In genomic region chr16:82995927-82996441, GRCh38 we compare ENCODE assay signal across 9 cellular contexts.
DNase-seq lines count a peak whose midpoint lies in the region; ATAC-seq and TF ChIP-seq lines count a peak whose summit lies in the region.
"Had no signal": no experiment of that assay in that cellular context is flagged by ENCODE, and none has a peak within 500 bp of the region (broad histone marks: within the 10 kb centered on the region; RNA-seq: fewer than 3 reads in every experiment).

No MANE protein-coding gene starts in this region.

- no peaks in the 10 kb centered on the region for H3K9me3 ChIP-seq in right cardiac atrium (ENCODE audit: control insufficient read depth, low read length)
- H3K9me3 ChIP-seq in tibial artery = no peaks in the 10 kb centered on the region

- H3K36me3 ChIP-seq in tibial artery = no peaks in the 10 kb centered on the region

- no peaks in the 10 kb centered on the region for H3K36me3 Mint-ChIP-seq in activated naive CD8-positive, alpha-beta T cell treated with anti-CD3 and anti-CD28 coated beads, Interleukin-2, amount 50 U/mL, for 24 hours (ENCODE audit: low read depth)

- no peaks in the 10 kb centered on the region for H3K4me1 Mint-ChIP-seq in activated naive CD8-positive, alpha-beta T cell treated with anti-CD3 and anti-CD28 coated beads, Interleukin-2, amount 50 U/mL, for 24 hours
- H3K4me1 Mint-ChIP-seq: B cell had no signal

- TF ChIP-seq CTCF in tibial artery (IDR thresholded peaks at IDR 0.05) = no peak

- no peak overlapping the region for H3K27ac Mint-ChIP-seq in activated naive CD8-positive, alpha-beta T cell treated with anti-CD3 and anti-CD28 coated beads, Interleukin-2, amount 50 U/mL, for 24 hours
- H3K27ac Mint-ChIP-seq: B cell had no signal

- H3K27ac ChIP-seq in right cardiac atrium (ENCODE audit: low read length) = peak overlapping the region; percentile 8
- peak overlapping the region; percentile 25 to 45 for H3K27ac ChIP-seq in tibial artery

- no peak overlapping the region for H3K4me3 Mint-ChIP-seq in activated naive CD8-positive, alpha-beta T cell treated with anti-CD3 and anti-CD28 coated beads, Interleukin-2, amount 50 U/mL, for 24 hours
- H3K4me3 Mint-ChIP-seq: B cell had no signal

- no peaks in the 10 kb centered on the region for H3K27me3 Mint-ChIP-seq in activated naive CD8-positive, alpha-beta T cell treated with anti-CD3 and anti-CD28 coated beads, Interleukin-2, amount 50 U/mL, for 24 hours
- H3K27me3 Mint-ChIP-seq: B cell had no signal

- peak; percentile 3 to 61 for DNase-seq in NCI-H2081 (lab: John Stamatoyannopoulos, UW)
- DNase-seq in NCI-H2081 treated with DMSO at 0.1 percent for 48 hours (lab: John Stamatoyannopoulos, UW) = no peak
- peak; percentile 53 for DNase-seq in SW480 (ENCODE audit: low spot score)
- DNase-seq in right cardiac atrium = peak in 1 of 3 donors; percentile 19
- DNase-seq in tibial artery = peak in 1 of 2 donors; percentile 33
- DNase-seq in activated naive CD8-positive, alpha-beta T cell treated with anti-CD3 and anti-CD28 coated beads, Interleukin-2, amount 50 U/mL, for 24 hours = no peak
- no peak for DNase-seq in middle frontal gyrus (ENCODE audit: extremely low spot score, low spot score)

- ATAC-seq in right cardiac atrium (peak; percentile 94 to 97), GM18873 (IDR thresholded peaks at IDR 0.05; ENCODE audit: low FRiP score, unreplicated experiment) (no peak)
- no peak for ATAC-seq in activated naive CD8-positive, alpha-beta T cell treated with anti-CD3 and anti-CD28 coated beads, Interleukin-2, amount 50 U/mL, for 24 hours

- H3K27me3 ChIP-seq in right cardiac atrium (ENCODE audit: control insufficient read depth, insufficient read depth) = no peaks in the 10 kb centered on the region
- no peaks in the 10 kb centered on the region for H3K27me3 ChIP-seq in tibial artery

- peak overlapping the region; percentile 0 for H3K4me3 ChIP-seq in right cardiac atrium (ENCODE audit: low read length)
- H3K4me3 ChIP-seq in tibial artery = no peak overlapping the region

- peaks cover 4% of the 10 kb centered on the region for H3K9me3 Mint-ChIP-seq in activated naive CD8-positive, alpha-beta T cell treated with anti-CD3 and anti-CD28 coated beads, Interleukin-2, amount 50 U/mL, for 24 hours

- H3K4me1 ChIP-seq in right cardiac atrium (ENCODE audit: control insufficient read depth, insufficient read depth, low read length) (no peaks in the 10 kb centered on the region), tibial artery (peaks cover 0 to 13% (median 6%) of the 10 kb centered on the region in 4 donors)

- WGBS in right cardiac atrium = 39% methylated on average over 5 of the region's 5 CpGs

- intact Hi-C loops in right cardiac atrium (cut with DNase I) (no loop called here), tibial artery (cut with DNase I; ENCODE audit: low total_unique reads) (no loop called here)

Comparison
In these comparisons a context has a peak if more than half of its experiments do, and no peak if none do; other contexts are left out.
1. DNase-seq: peak in NCI-H2081 (2 of 2) and SW480 (single experiment); none in NCI-H2081 treated with DMSO at 0.1 percent for 48 hours (single experiment), activated naive CD8-positive, alpha-beta T cell treated with anti-CD3 and anti-CD28 coated beads, Interleukin-2, amount 50 U/mL, for 24 hours (single experiment) and middle frontal gyrus (single experiment).
2. ATAC-seq: peak in right cardiac atrium (2 of 2); none in GM18873 (single experiment) and activated naive CD8-positive, alpha-beta T cell treated with anti-CD3 and anti-CD28 coated beads, Interleukin-2, amount 50 U/mL, for 24 hours (single experiment).